ENCODE assay signal across 20 cellular contexts in the genomic region with DNA sequence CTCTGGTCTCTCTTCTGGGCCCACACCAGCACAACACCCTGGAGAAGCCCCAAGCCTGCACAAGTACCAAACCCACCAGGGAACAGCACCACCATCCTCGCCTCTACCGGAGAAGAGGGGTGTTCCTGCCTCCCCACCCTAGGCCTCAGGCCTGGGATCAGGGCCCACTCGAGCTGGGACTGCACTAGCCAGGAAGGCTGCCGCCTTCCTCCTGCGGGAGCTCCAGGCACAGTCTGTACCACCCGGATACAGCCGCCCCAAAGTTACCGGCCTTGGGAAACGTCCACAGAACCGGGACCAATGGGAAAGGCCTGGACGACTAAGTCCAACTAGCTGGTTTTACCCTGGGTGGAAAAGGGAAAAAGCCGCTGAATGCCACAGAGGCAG. TPM values are rescaled to one million over a fixed set of nuclear protein-coding genes. Genes with fewer than 3 reads are reported as not detected.
A peak's percentile ranks its signal among the peaks of the same experiment; 100 is the strongest.
DNase-seq lines count a peak whose midpoint lies in the region; ATAC-seq, FAIRE-seq and TF ChIP-seq lines count a peak whose summit lies in the region.
"Had no signal": no experiment of that assay in that cellular context is flagged by ENCODE, and none has a peak within 500 bp of the region (broad histone marks: within the 10 kb centered on the region; RNA-seq: fewer than 3 reads in every experiment).

No MANE protein-coding gene starts in this region.

- H3K36me3 ChIP-seq in HUES64 (ENCODE audit: insufficient read depth, low read length) (no peaks in the 10 kb centered on the region), endothelial cell of umbilical vein (ENCODE audit: control insufficient read depth in 2 of 2, extremely low read depth in 1 of 2, insufficient read depth in 2 of 2, low read length in 2 of 2) (peaks cover 0 to 5% of the 10 kb centered on the region in 2 experiments), stomach (no peaks in the 10 kb centered on the region)

- H3K27ac ChIP-seq in HUES64 (ENCODE audit: low read depth, low read length) = no peak overlapping the region
- H3K27ac ChIP-seq in endothelial cell of umbilical vein (ENCODE audit: insufficient read depth, low read depth, low read length) = peak overlapping the region; percentile 82
- H3K27ac ChIP-seq in layer of hippocampus (ENCODE audit: low read depth, low read length) = peak overlapping the region; percentile 49
- peak overlapping the region in 4 of 5 donors; percentile 70 to 78 (median 76) for H3K27ac ChIP-seq in stomach

- no peak for FAIRE-seq in endothelial cell of umbilical vein (lab: Jason Lieb, UNC)

- ATAC-seq in GM18867 (IDR thresholded peaks at IDR 0.05; ENCODE audit: unreplicated experiment) (no peak), GM21576 (IDR thresholded peaks at IDR 0.05; ENCODE audit: unreplicated experiment) (no peak)
- ATAC-seq: activated CD4-positive, CD25-positive, alpha-beta regulatory T cell treated with anti-CD3 and anti-CD28 coated beads, Interleukin-2, amount 50 U/mL, for 24 hours; activated CD8-positive, alpha-beta memory T cell treated with anti-CD3 and anti-CD28 coated beads, Interleukin-2, amount 10 ng/mL, durations not matched to agents 7 days and 5 days had no signal

- H3K27me3 ChIP-seq in HUES64 (ENCODE audit: insufficient read depth, low read length) (peaks cover 100% of the 10 kb centered on the region), endothelial cell of umbilical vein (ENCODE audit: control insufficient read depth in 2 of 2, insufficient read depth in 2 of 2, low read length in 2 of 2) (no peaks in the 10 kb centered on the region), layer of hippocampus (ENCODE audit: control insufficient read depth, insufficient read depth, low read length) (peaks cover 53% of the 10 kb centered on the region), stomach (peaks cover 51 to 100% (median 100%) of the 10 kb centered on the region in 3 donors)

- BruUV-seq in endothelial cell of umbilical vein (replicated peaks; lab: Mats Ljungman, UMichigan) = no TSS peak

- DNase-seq in endothelial cell of umbilical vein (ENCODE audit: low read depth, low spot score) (peak; percentile 58), stomach (no peak), medulla oblongata (ENCODE audit: extremely low spot score) (no peak), NCI-H2029 treated with DMSO at 0.1 percent for 48 hours (lab: John Stamatoyannopoulos, UW) (no peak)
- DNase-seq: activated CD8-positive, alpha-beta memory T cell treated with anti-CD3 and anti-CD28 coated beads, Interleukin-2, amount 10 ng/mL, durations not matched to agents 7 days and 5 days; activated effector memory CD4-positive, alpha-beta T cell treated with anti-CD3 and anti-CD28 coated beads, Interleukin-2, amount 50 U/mL, for 16 hours; amniotic stem cell; HFFc6; NCI-H1694; SIG-M5; stimulated activated CD4-positive, alpha-beta T cell treated with anti-CD3 and anti-CD28 coated beads, Interleukin-4, amount 100 ng/mL, for 24 hours; T-helper 2 cell; testis had no signal

- no peaks in the 10 kb centered on the region for H4K20me1 ChIP-seq in endothelial cell of umbilical vein (replicated peaks; ENCODE audit: control insufficient read depth, extremely low read depth, insufficient read depth, low read length)

- POLR2A ChIA-PET in endothelial cell of umbilical vein (lab: Charles Lee) = interaction anchor here (0.7 to 3.0 kb wide), 6 partner anchors 9 to 105 kb away, joined by 4 to 25 read pairs (median 5); a partner anchor contains a TSS

- WGBS in HUES64 = 15% methylated on average over 12 of the region's 12 CpGs
- 40 to 59% (median 55%) methylated on average over 7 to 12 of the region's 12 CpGs for WGBS in stomach, 5 donors

- H3K9me3 ChIP-seq in HUES64 (ENCODE audit: insufficient read depth, low read depth, low read length) (no peaks in the 10 kb centered on the region), endothelial cell of umbilical vein (replicated peaks; ENCODE audit: control insufficient read depth, insufficient read depth, low read length) (no peaks in the 10 kb centered on the region), stomach (no peaks in the 10 kb centered on the region)
- H3K9me3 ChIP-seq: testis had no signal

- H3K4me3 ChIP-seq in HUES64 (ENCODE audit: low read length) (peak overlapping the region; percentile 12), endothelial cell of umbilical vein (replicated peaks in 1 of 3; ENCODE audit: insufficient read depth in 1 of 3, low read depth in 1 of 3, low read length in 3 of 3) (peak overlapping the region; percentile 62 to 94 (median 93)), stomach (peak overlapping the region in 3 of 4 donors; percentile 0 to 16 (median 9))
- H3K4me3 ChIP-seq: testis had no signal

- H3K4me1 ChIP-seq in HUES64 (ENCODE audit: insufficient read depth, low read length) (peaks cover 38% of the 10 kb centered on the region), endothelial cell of umbilical vein (ENCODE audit: control insufficient read depth, extremely low read depth, insufficient read depth, low read length) (peaks cover 45% of the 10 kb centered on the region), stomach (peaks cover 32 to 54% (median 46%) of the 10 kb centered on the region in 4 donors)

- dilution Hi-C loops in endothelial cell of umbilical vein (cut with MboI; ENCODE audit: extremely low pct_ligation_motif_present, low sequenced_read_pairs) = no loop called here

- peak; percentile 15 for TF ChIP-seq POLR2A in endothelial cell of umbilical vein (IDR thresholded peaks at IDR 0.05; ENCODE audit: low read depth, low read length)
- TF ChIP-seq POLR2A in stomach (IDR thresholded peaks at IDR 0.05) = no peak

- intact Hi-C loops in endothelial cell of umbilical vein (cut with micrococcal nuclease) (loop anchor here (1.0 to 2.0 kb wide), 3 partner anchors 16 to 86 kb away; a partner anchor contains a TSS), stomach (cut with DNase I; ENCODE audit: low total_unique reads) (no loop called here)

- peaks cover 72% of the 10 kb centered on the region for H3K79me2 ChIP-seq in endothelial cell of umbilical vein (ENCODE audit: control insufficient read depth, insufficient read depth, low read length)

- peak overlapping the region; percentile 97 for H3K4me2 ChIP-seq in endothelial cell of umbilical vein (ENCODE audit: insufficient read depth, low read length)

- no peak for TF ChIP-seq CTCF in endothelial cell of umbilical vein (IDR thresholded peaks at IDR 0.05; ENCODE audit: extremely low read depth in 1 of 2, insufficient read depth in 1 of 2, low read depth in 1 of 2, low read length in 2 of 2)
- no peak for TF ChIP-seq CTCF in stomach (IDR thresholded peaks at IDR 0.05)

- peak overlapping the region; percentile 49 for H2AFZ ChIP-seq in endothelial cell of umbilical vein (ENCODE audit: low read depth, low read length)

- no peak overlapping the region for H3K9ac ChIP-seq in HUES64 (ENCODE audit: low read depth, low read length)
- H3K9ac ChIP-seq in endothelial cell of umbilical vein (replicated peaks; ENCODE audit: extremely low read depth, insufficient read depth, low read length) = peak overlapping the region; percentile 94

- CTCF ChIA-PET in endothelial cell of umbilical vein (lab: Charles Lee) = interaction anchor here (0.6 to 7.0 kb wide), 6 partner anchors 17 to 209 kb away, joined by 3 to 76 read pairs (median 39); a partner anchor contains a TSS

- no peak for TF ChIP-seq EP300 in stomach (IDR thresholded peaks at IDR 0.05)

- no peaks in the 10 kb centered on the region for H3K9me1 ChIP-seq in endothelial cell of umbilical vein (replicated peaks; ENCODE audit: control insufficient read depth, extremely low read depth, insufficient read depth, low read length)

TF ChIP-seq in endothelial cell of umbilical vein, 7 proteins besides CTCF, POLR2A, EP300 and RAD21 (continues in another document):
- TF ChIP-seq MYC (IDR thresholded peaks at IDR 0.05; ENCODE audit: low read depth, low read length) = no peak
- no peak for TF ChIP-seq POLR2AphosphoS5 (IDR thresholded peaks at IDR 0.05; ENCODE audit: insufficient read depth, low read depth, low read length)
- TF ChIP-seq JUN (IDR thresholded peaks at IDR 0.05; ENCODE audit: borderline replicate concordance, insufficient read depth, insufficient read length, low read depth) = no peak
- TF ChIP-seq FOS (IDR thresholded peaks at IDR 0.05; ENCODE audit: borderline replicate concordance, insufficient read depth, low read length) = no peak
- no peak for TF ChIP-seq GATA2 (IDR thresholded peaks at IDR 0.05; ENCODE audit: insufficient read depth, insufficient read length, low read depth, low read length)
- no peak for TF ChIP-seq EZH2 (IDR thresholded peaks at IDR 0.05; ENCODE audit: borderline replicate concordance, low read depth, low read length, severe bottlenecking)

RNA-seq across cellular contexts. Expression of a gene that starts 3.4 kb away (rescaled TPM):
- 0.15 TPM for polyA plus RNA-seq in HUES64 (2013, experiment 1 of 2)
- polyA plus RNA-seq in HUES64 (2013, experiment 2 of 2) = 0.06 TPM
- 50.2 and 52.4 TPM in 2 replicates for total RNA-seq in endothelial cell of umbilical vein
- 30.8 and 36.7 TPM in 2 replicates for polyA plus RNA-seq in endothelial cell of umbilical vein
- 24.1 and 26.3 TPM in 2 replicates for polyA plus RNA-seq in endothelial cell of umbilical vein (2011; cell fraction: cytosol; rRNA removed)
- 82.5 and 84.2 TPM in 2 replicates for polyA plus RNA-seq in endothelial cell of umbilical vein (2011; cell fraction: nucleus; rRNA removed)
- polyA plus RNA-seq in endothelial cell of umbilical vein (2012) = 23.0 and 23.4 TPM in 2 replicates
- 60.3 and 68.1 TPM in 2 replicates for polyA minus RNA-seq in endothelial cell of umbilical vein
- not detected for polyA minus RNA-seq in endothelial cell of umbilical vein (2011; cell fraction: cytosol; rRNA and poly(A)+ RNA removed)
- polyA minus RNA-seq in endothelial cell of umbilical vein (2011; cell fraction: nucleus; rRNA and poly(A)+ RNA removed) = 28.8 and 35.0 TPM in 2 replicates
- 1 to 10 TPM in 3 of 5 donors, under 1 TPM in 1, not detected in 1; under 0.01 to 4.5 (median 3.5) TPM for total RNA-seq in stomach
- 1 to 10 TPM in 2 of 3 donors, under 1 TPM in 1; 0.98 to 1.5 (median 1.2) TPM for polyA plus RNA-seq in stomach
- total RNA-seq: activated CD8-positive, alpha-beta memory T cell treated with anti-CD3 and anti-CD28 coated beads, Interleukin-2, amount 10 ng/mL, durations not matched to agents 7 days and 5 days; HFFc6; NCI-H460 had no signal

RNA-seq across cellular contexts. Expression of a gene that starts 38.8 kb away (rescaled TPM):
- polyA plus RNA-seq in HUES64 (2013, experiment 1 of 2) = not detected
- polyA plus RNA-seq in HUES64 (2013, experiment 2 of 2) = not detected
- total RNA-seq in endothelial cell of umbilical vein = not detected in 2 replicates
- polyA plus RNA-seq in endothelial cell of umbilical vein = 0.52 and 0.60 TPM in 2 replicates
- 0.44 and 0.52 TPM in 2 replicates for polyA plus RNA-seq in endothelial cell of umbilical vein (2011; cell fraction: cytosol; rRNA removed)
- 0.32 TPM in 1 of 2 replicates, not detected in the other for polyA plus RNA-seq in endothelial cell of umbilical vein (2011; cell fraction: nucleus; rRNA removed)
- not detected in 2 replicates for polyA plus RNA-seq in endothelial cell of umbilical vein (2012)
- polyA minus RNA-seq in endothelial cell of umbilical vein = 0.42 TPM in 1 of 2 replicates, not detected in the other
- not detected for polyA minus RNA-seq in endothelial cell of umbilical vein (2011; cell fraction: cytosol; rRNA and poly(A)+ RNA removed)
- 0.87 TPM in 1 of 2 replicates, not detected in the other for polyA minus RNA-seq in endothelial cell of umbilical vein (2011; cell fraction: nucleus; rRNA and poly(A)+ RNA removed)
- total RNA-seq in stomach = 100 to 1,000 TPM in 2 of 5 donors, 1 to 10 TPM in 1, under 1 TPM in 1, not detected in 1; 0.87 to 292 (median 69.0) TPM
- 100 to 1,000 TPM in 2 of 3 donors, 10 to 100 TPM in 1; 43.7 to 169 (median 163) TPM for polyA plus RNA-seq in stomach
- total RNA-seq: activated CD8-positive, alpha-beta memory T cell treated with anti-CD3 and anti-CD28 coated beads, Interleukin-2, amount 10 ng/mL, durations not matched to agents 7 days and 5 days; Daoy; HFFc6; NCI-H460 had no signal

Comparison
In these comparisons a context has a peak if more than half of its experiments do, and no peak if none do; other contexts are left out.
1. H3K4me3 ChIP-seq: peak in every context shown above with its lines; median percentile 93 in endothelial cell of umbilical vein; 12 in HUES64; 9 in stomach.